Comparison of ENCODE assay signal across 26 cellular contexts in genomic region chr18:79387214-79387613, GRCh38.
"Had no signal": no experiment of that assay in that cellular context is flagged by ENCODE, and none has a peak within 500 bp of the region (broad histone marks: within the 10 kb centered on the region; RNA-seq: fewer than 3 reads in every experiment).

No MANE protein-coding gene starts in this region.

- H3K27me3 Mint-ChIP-seq: activated naive CD4-positive, alpha-beta T cell treated with anti-CD3 and anti-CD28 coated beads, Interleukin-2, amount 50 U/mL, for 24 hours had no signal

- FAIRE-seq: small intestine had no signal

- H3K27ac ChIP-seq: cardiac muscle cell, esophagus muscularis mucosa, foreskin keratinocyte, heart right ventricle, left lung, lower lobe of right lung, neutrophil, prostate gland, sigmoid colon, suprapubic skin, tibial nerve had no signal

- DNase-seq: activated CD4-positive, alpha-beta T cell treated with anti-CD3 and anti-CD28 coated beads for 4 hours; activated CD4-positive, alpha-beta T cell treated with anti-CD3 and anti-CD28 coated beads, Interleukin-2, amount 50 U/mL, for 48 hours; activated T-cell treated with anti-CD3 and anti-CD28 coated beads, Interleukin-2, amount 50 U/mL, for 48 hours; foreskin keratinocyte; heart right ventricle; kidney glomerular epithelial cell; lower lobe of right lung; mesenchymal stem cell; small intestine; stimulated activated CD4-positive, alpha-beta T cell treated with anti-CD3 and anti-CD28 coated beads, Interleukin-4, amount 100 ng/mL, for 4 hours; stimulated activated CD8-positive, alpha-beta memory T cell treated with anti-CD3 and anti-CD28 coated beads, Interleukin-4, amount 100 ng/mL, for 48 hours; stimulated activated naive B cell treated with anti-CD40 and anti-IgM and Interleukin-4, amounts not matched to agents 10 μg/mL and 1 μg/mL and 100 μg/mL, for 72 hours; T-helper 1 cell had no signal

- H3K4me3 ChIP-seq: cardiac muscle cell, esophagus muscularis mucosa, heart right ventricle, left lung, lower lobe of right lung, mucosa of descending colon, prostate gland, sigmoid colon, suprapubic skin, tibial nerve had no signal

- H3K4me3 Mint-ChIP-seq: activated naive CD4-positive, alpha-beta T cell treated with anti-CD3 and anti-CD28 coated beads, Interleukin-2, amount 50 U/mL, for 24 hours; brain; natural killer cell treated with Interleukin-12 subunit alpha and Interleukin-12 subunit beta and Interleukin-15 and Interleukin-18, amount 100 ng/mL, for 72 hours; stimulated activated naive B cell treated with anti-CD40 and anti-IgM and Interleukin-4, amounts not matched to agents 10 μg/mL and 1 μg/mL and 100 μg/mL, for 72 hours had no signal

- H3K9me3 ChIP-seq: esophagus muscularis mucosa, heart right ventricle, left lung, lower lobe of right lung, mucosa of descending colon, neutrophil, prostate gland, sigmoid colon, suprapubic skin, tibial nerve had no signal

- H3K27me3 ChIP-seq: sigmoid colon, tibial nerve had no signal

- H3K27ac Mint-ChIP-seq: activated naive CD4-positive, alpha-beta T cell treated with anti-CD3 and anti-CD28 coated beads, Interleukin-2, amount 50 U/mL, for 24 hours; activated T-helper 2 cell treated with anti-CD3 and anti-CD28 coated beads, Interferon-gamma antibody, Interleukin-2, Interleukin-4, amounts not matched to agents 10 μg/mL and 5 μg/mL and 100 μg/mL, durations not matched to agents 14 hours and 24 hours and 36 hours; natural killer cell treated with Interleukin-12 subunit alpha and Interleukin-12 subunit beta and Interleukin-15 and Interleukin-18, amount 100 ng/mL, for 72 hours; stimulated activated naive B cell treated with anti-CD40 and anti-IgM and Interleukin-4, amounts not matched to agents 10 μg/mL and 1 μg/mL and 100 μg/mL, for 72 hours had no signal

- H3K36me3 ChIP-seq: cardiac muscle cell, esophagus muscularis mucosa, heart right ventricle, left lung, lower lobe of right lung, neutrophil, prostate gland, sigmoid colon, suprapubic skin, tibial nerve had no signal

- H3K9me3 Mint-ChIP-seq: activated naive CD4-positive, alpha-beta T cell treated with anti-CD3 and anti-CD28 coated beads, Interleukin-2, amount 50 U/mL, for 24 hours; activated T-helper 2 cell treated with anti-CD3 and anti-CD28 coated beads, Interferon-gamma antibody, Interleukin-2, Interleukin-4, amounts not matched to agents 10 μg/mL and 5 μg/mL and 100 μg/mL, durations not matched to agents 14 hours and 24 hours and 36 hours; natural killer cell treated with Interleukin-12 subunit alpha and Interleukin-12 subunit beta and Interleukin-15 and Interleukin-18, amount 100 ng/mL, for 72 hours; stimulated activated naive B cell treated with anti-CD40 and anti-IgM and Interleukin-4, amounts not matched to agents 10 μg/mL and 1 μg/mL and 100 μg/mL, for 72 hours had no signal

- H3K4me1 ChIP-seq: foreskin keratinocyte, left lung, lower lobe of right lung, prostate gland had no signal

- H3K36me3 Mint-ChIP-seq: activated naive CD4-positive, alpha-beta T cell treated with anti-CD3 and anti-CD28 coated beads, Interleukin-2, amount 50 U/mL, for 24 hours; brain; natural killer cell treated with Interleukin-12 subunit alpha and Interleukin-12 subunit beta and Interleukin-15 and Interleukin-18, amount 100 ng/mL, for 72 hours had no signal
